13 cellular contexts compared by ENCODE assay signal in the genomic region with DNA sequence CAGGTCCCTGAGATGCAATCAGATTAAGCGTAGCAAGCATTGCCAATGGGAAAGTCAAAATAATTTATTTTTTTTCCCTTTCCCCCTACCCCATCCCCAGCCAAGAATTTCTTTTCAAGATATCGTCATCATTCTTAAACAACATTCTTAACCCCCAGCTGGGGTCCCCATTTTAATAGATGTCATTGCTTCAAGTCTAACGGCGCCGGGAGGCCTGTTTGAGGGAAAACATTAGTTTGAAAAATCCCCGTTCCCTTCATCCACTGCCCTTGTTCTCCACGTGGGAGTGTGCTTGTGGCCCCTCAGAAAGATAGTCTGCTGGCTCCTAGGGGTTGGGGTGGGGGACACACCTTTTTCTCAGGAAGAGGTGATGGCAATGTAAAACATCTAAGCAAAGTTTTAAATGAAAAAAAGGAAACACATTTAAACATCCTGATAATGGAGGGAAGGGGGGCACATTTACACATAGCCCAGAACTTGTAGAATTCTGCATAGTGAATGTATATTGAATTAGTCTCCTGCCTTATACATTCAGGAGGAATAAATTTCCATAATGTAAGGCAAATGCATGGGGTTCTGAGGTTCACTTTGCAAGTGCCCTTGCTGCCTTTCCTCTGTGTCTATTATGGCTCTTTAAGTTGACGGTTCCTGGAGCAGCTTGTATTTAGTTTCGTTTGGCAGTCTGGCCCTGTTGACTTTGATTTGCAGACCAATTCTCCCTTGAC. TPM values are rescaled to one million over a fixed set of nuclear protein-coding genes. Genes with fewer than 3 reads are reported as not detected.
A peak's percentile ranks its signal among the peaks of the same experiment; 100 is the strongest.
DNase-seq lines count a peak whose midpoint lies in the region; ATAC-seq, FAIRE-seq and TF ChIP-seq lines count a peak whose summit lies in the region.
"Had no signal": no experiment of that assay in that cellular context is flagged by ENCODE, and none has a peak within 500 bp of the region (broad histone marks: within the 10 kb centered on the region; RNA-seq: fewer than 3 reads in every experiment).

No MANE protein-coding gene starts in this region.

- peaks cover 2% of the 10 kb centered on the region for H3K9me1 ChIP-seq in keratinocyte (ENCODE audit: control insufficient read depth, extremely low read depth, insufficient read depth, low read length)

- H3K4me1 ChIP-seq in GM23248 (ENCODE audit: insufficient read depth), result peaks cover 60% of the 10 kb centered on the region
- H3K4me1 ChIP-seq in body of pancreas, result peaks cover 81% of the 10 kb centered on the region
- peaks cover 76% of the 10 kb centered on the region for H3K4me1 ChIP-seq in keratinocyte (ENCODE audit: control insufficient read depth, extremely low read depth, insufficient read depth, low read length)
- peaks cover 76% of the 10 kb centered on the region for H3K4me1 ChIP-seq in skeletal muscle satellite cell (ENCODE audit: control insufficient read depth, insufficient read depth, low read length)

- no peaks in the 10 kb centered on the region for H3K9me3 Mint-ChIP-seq in activated CD4-positive, alpha-beta T cell treated with anti-CD3 and anti-CD28 coated beads, Interleukin-2, amount 10 ng/mL, durations not matched to agents 24 days and 14 days
- H3K9me3 Mint-ChIP-seq: activated CD8-positive, alpha-beta T cell treated with anti-CD3 and anti-CD28 coated beads for 36 hours had no signal

- TF ChIP-seq POLR2A in body of pancreas (IDR thresholded peaks at IDR 0.05), result no peak

- H3K4me1 Mint-ChIP-seq in activated CD4-positive, alpha-beta T cell treated with anti-CD3 and anti-CD28 coated beads, Interleukin-2, amount 10 ng/mL, durations not matched to agents 24 days and 14 days, result peaks cover 8% of the 10 kb centered on the region

- H3K4me3 ChIP-seq in GM23248, result no peak overlapping the region
- no peak overlapping the region for H3K4me3 ChIP-seq in body of pancreas
- peak overlapping the region in 1 of 3 experiments; percentile 8 for H3K4me3 ChIP-seq in keratinocyte (ENCODE audit: control insufficient read depth in 2 of 3, extremely low read depth in 1 of 3, insufficient read depth in 2 of 3, low read depth in 1 of 3, low read length in 3 of 3)
- peak overlapping the region; percentile 21 for H3K4me3 ChIP-seq in skeletal muscle satellite cell (ENCODE audit: low read length)

- no peak overlapping the region for H3K4me3 Mint-ChIP-seq in activated CD4-positive, alpha-beta T cell treated with anti-CD3 and anti-CD28 coated beads, Interleukin-2, amount 10 ng/mL, durations not matched to agents 24 days and 14 days
- H3K4me3 Mint-ChIP-seq: activated CD8-positive, alpha-beta T cell treated with anti-CD3 and anti-CD28 coated beads for 36 hours; activated naive CD8-positive, alpha-beta T cell had no signal

- peak overlapping the region; percentile 57 for H3K9ac ChIP-seq in GM23248
- H3K9ac ChIP-seq in keratinocyte (ENCODE audit: control insufficient read depth, extremely low read depth, insufficient read depth, low read length), result peak overlapping the region; percentile 91
- H3K9ac ChIP-seq in skeletal muscle satellite cell (ENCODE audit: low read depth, low read length), result peak overlapping the region; percentile 60

- peaks cover 91% of the 10 kb centered on the region for H3F3A ChIP-seq in GM23248 (ENCODE audit: insufficient read depth)

- no peak for FAIRE-seq in keratinocyte (lab: Jason Lieb, UNC)
- FAIRE-seq: endometrium had no signal

- H3K79me2 ChIP-seq in GM23248 (ENCODE audit: insufficient read depth), result peaks cover 27% of the 10 kb centered on the region
- peaks cover 20% of the 10 kb centered on the region for H3K79me2 ChIP-seq in keratinocyte (ENCODE audit: control insufficient read depth, insufficient read depth, low read length)

- 86 to 90% methylated on average over 9 of the region's 9 CpGs for WGBS in GM23248 (ENCODE audit: low coverage in 1 of 2, low lambda C conversion rate in 2 of 2, missing lambda C conversion rate in 2 of 2), 2 experiments
- WGBS in body of pancreas, 2 donors, result 74 to 80% methylated on average over 9 of the region's 9 CpGs

- H4K20me1 ChIP-seq in GM23248 (ENCODE audit: insufficient read depth) (no peaks in the 10 kb centered on the region; the same call in 1 of the 2 replicates), keratinocyte (ENCODE audit: control insufficient read depth, extremely low read depth, insufficient read depth, low read length) (no peaks in the 10 kb centered on the region)

- H3K36me3 Mint-ChIP-seq in activated CD4-positive, alpha-beta T cell treated with anti-CD3 and anti-CD28 coated beads, Interleukin-2, amount 10 ng/mL, durations not matched to agents 24 days and 14 days (ENCODE audit: low read depth), result no peaks in the 10 kb centered on the region
- H3K36me3 Mint-ChIP-seq: activated naive CD8-positive, alpha-beta T cell had no signal

- dilution Hi-C loops in keratinocyte (cut with MboI; ENCODE audit: extremely low pct_ligation_motif_present, low sequenced_read_pairs), result no loop called here

- H3K27me3 Mint-ChIP-seq in activated CD4-positive, alpha-beta T cell treated with anti-CD3 and anti-CD28 coated beads, Interleukin-2, amount 10 ng/mL, durations not matched to agents 24 days and 14 days, result peaks cover 29% of the 10 kb centered on the region

- H2AFZ ChIP-seq in GM23248, result no peak overlapping the region
- H2AFZ ChIP-seq in keratinocyte (ENCODE audit: control insufficient read depth, low read length), result no peak overlapping the region

- H3K36me3 ChIP-seq in GM23248 (ENCODE audit: low read depth) (peaks cover 15% of the 10 kb centered on the region), body of pancreas (replicated peaks in 1 of 2; ENCODE audit: insufficient read depth in 1 of 2, low read depth in 2 of 2) (no peaks in the 10 kb centered on the region), keratinocyte (ENCODE audit: control insufficient read depth in 2 of 2, extremely low read depth in 1 of 2, insufficient read depth in 2 of 2, low read length in 2 of 2) (peaks cover 11 to 26% of the 10 kb centered on the region in 2 experiments), skeletal muscle satellite cell (ENCODE audit: insufficient read depth, low read length) (peaks cover 12% of the 10 kb centered on the region)

- intact Hi-C loops in body of pancreas (cut with DNase I), result no loop called here
- intact Hi-C loops in activated CD4-positive, alpha-beta T cell treated with anti-CD3 and anti-CD28 coated beads, Interleukin-2, amount 10 ng/mL, durations not matched to agents 24 days and 14 days (cut with micrococcal nuclease), result no loop called here

- DNase-seq in GM23248 (no peak), body of pancreas (no peak), keratinocyte (ENCODE audit: low read depth, low spot score) (no peak), AG20443 (ENCODE audit: low spot score) (no peak), dedifferentiated amniotic fluid mesenchymal stem cell (ENCODE audit: extremely low spot score) (no peak)
- no peak for DNase-seq in stimulated activated CD8-positive, alpha-beta memory T cell treated with anti-CD3 and anti-CD28 coated beads, Interleukin-4, amount 100 ng/mL, for 48 hours
- DNase-seq in activated CD4-positive, alpha-beta T cell treated with anti-CD3 and anti-CD28 coated beads, Interleukin-2, amount 10 ng/mL, durations not matched to agents 24 days and 14 days, result no peak
- DNase-seq: activated CD8-positive, alpha-beta T cell treated with anti-CD3 and anti-CD28 coated beads for 36 hours; NCI-H82; T-helper 2 cell had no signal

- no peaks in the 10 kb centered on the region for H3K27me3 ChIP-seq in GM23248 (replicated peaks; ENCODE audit: insufficient read depth)
- H3K27me3 ChIP-seq in body of pancreas, result no peaks in the 10 kb centered on the region
- H3K27me3 ChIP-seq in keratinocyte (ENCODE audit: control insufficient read depth, extremely low read depth, insufficient read depth, low read length), result no peaks in the 10 kb centered on the region
- no peaks in the 10 kb centered on the region for H3K27me3 ChIP-seq in skeletal muscle satellite cell (ENCODE audit: control insufficient read depth, insufficient read depth, low read length)

- ATAC-seq in body of pancreas, result no peak
- ATAC-seq: activated CD8-positive, alpha-beta T cell treated with anti-CD3 and anti-CD28 coated beads for 36 hours had no signal

- peak overlapping the region; percentile 91 for H3K27ac ChIP-seq in GM23248
- H3K27ac ChIP-seq in body of pancreas, result peak overlapping the region in 3 of 4 donors; percentile 46 to 85 (median 83)
- H3K27ac ChIP-seq in keratinocyte (ENCODE audit: control insufficient read depth, insufficient read depth, low read length), result peak overlapping the region; percentile 99

- H3K9me3 ChIP-seq in GM23248 (ENCODE audit: low read depth) (no peaks in the 10 kb centered on the region), body of pancreas (no peaks in the 10 kb centered on the region), keratinocyte (ENCODE audit: control insufficient read depth, low read depth, low read length) (no peaks in the 10 kb centered on the region), skeletal muscle satellite cell (replicated peaks; ENCODE audit: low read length) (no peaks in the 10 kb centered on the region)

- peak overlapping the region; percentile 65 for H3K4me2 ChIP-seq in GM23248 (ENCODE audit: unreplicated experiment)
- H3K4me2 ChIP-seq in keratinocyte (ENCODE audit: control insufficient read depth, extremely low read depth, insufficient read depth, low read depth, low read length), result peak overlapping the region; percentile 84
- peak overlapping the region; percentile 80 for H3K4me2 ChIP-seq in skeletal muscle satellite cell (ENCODE audit: low read length)

- no peak overlapping the region for H3K27ac Mint-ChIP-seq in activated CD4-positive, alpha-beta T cell treated with anti-CD3 and anti-CD28 coated beads, Interleukin-2, amount 10 ng/mL, durations not matched to agents 24 days and 14 days
- H3K27ac Mint-ChIP-seq: activated CD8-positive, alpha-beta T cell treated with anti-CD3 and anti-CD28 coated beads for 36 hours; activated naive CD8-positive, alpha-beta T cell had no signal

- in situ Hi-C loops in GM23248 (cut with MboI), result no loop called here

- no peak for TF ChIP-seq CTCF in body of pancreas (IDR thresholded peaks at IDR 0.05)
- TF ChIP-seq CTCF in keratinocyte (optimal IDR thresholded peaks at IDR 0.05 in 1 of 3, IDR thresholded peaks at IDR 0.05 in 1 of 3, conservative IDR thresholded peaks at IDR 0.05 in 1 of 3; ENCODE audit: extremely low read depth in 1 of 3, insufficient read depth in 2 of 3, low read length in 3 of 3), result no peak

- no peaks in the 10 kb centered on the region for H3K9me2 ChIP-seq in GM23248 (ENCODE audit: insufficient read depth)

RNA-seq across cellular contexts. Expression of a gene that starts 6.8 kb away (rescaled TPM):
- 311 and 327 TPM in 2 replicates for total RNA-seq in GM23248 (2014; rRNA removed; shearing (Covaris generic))
- 17.7 and 19.1 TPM in 2 replicates for polyA plus RNA-seq in GM23248 (2016; fragmentation: Nextera tagmentation; extraction: Ambion mirVana)
- total RNA-seq in body of pancreas, result 10 to 100 TPM; 17.1 to 32.6 TPM
- 130 to 166 TPM (median 164 TPM) in 3 replicates for polyA plus RNA-seq in keratinocyte
- polyA plus RNA-seq in keratinocyte (2011; ENCODE audit: low read depth), result 33.9 TPM
- polyA plus RNA-seq in keratinocyte (2011; cell fraction: cytosol; rRNA removed), result 107 and 141 TPM in 2 replicates
- 81.1 and 105 TPM in 2 replicates for polyA plus RNA-seq in keratinocyte (2011; cell fraction: nucleus; rRNA removed)
- polyA plus RNA-seq in keratinocyte (2012; ENCODE audit: low replicate concordance), result 81.0 and 94.3 TPM in 2 replicates
- polyA minus RNA-seq in keratinocyte, result 40.7 to 76.9 TPM (median 51.1 TPM) in 3 replicates
- 121 TPM for polyA minus RNA-seq in keratinocyte (2011; cell fraction: cytosol; rRNA and poly(A)+ RNA removed)
- polyA minus RNA-seq in keratinocyte (2011; cell fraction: nucleus; rRNA and poly(A)+ RNA removed), result 31.7 and 43.4 TPM in 2 replicates
- 46.6 and 89.8 TPM in 2 replicates for total RNA-seq in skeletal muscle satellite cell (2012; rRNA removed)
- 1.3 and 2.2 TPM in 2 replicates for total RNA-seq in activated CD4-positive, alpha-beta T cell treated with anti-CD3 and anti-CD28 coated beads, Interleukin-2, amount 10 ng/mL, durations not matched to agents 24 days and 14 days

RNA-seq across cellular contexts. Expression of a gene that starts 12.4 kb away (rescaled TPM):
- total RNA-seq in GM23248 (2014; rRNA removed; shearing (Covaris generic)), result 0.76 and 0.89 TPM in 2 replicates
- polyA plus RNA-seq in GM23248 (2016; fragmentation: Nextera tagmentation; extraction: Ambion mirVana) (1.2 TPM in 2 replicates), keratinocyte (26.5 to 50.8 TPM (median 36.6 TPM) in 3 replicates)
- total RNA-seq in body of pancreas, result 1 to 10 TPM; 2.6 to 3.9 TPM
- 130 TPM for polyA plus RNA-seq in keratinocyte (2011; ENCODE audit: low read depth)
- 21.2 and 35.6 TPM in 2 replicates for polyA plus RNA-seq in keratinocyte (2011; cell fraction: cytosol; rRNA removed)
- polyA plus RNA-seq in keratinocyte (2011; cell fraction: nucleus; rRNA removed), result 37.2 and 51.5 TPM in 2 replicates
- 37.8 and 126 TPM in 2 replicates for polyA plus RNA-seq in keratinocyte (2012; ENCODE audit: low replicate concordance)
- polyA minus RNA-seq in keratinocyte, result 43.5 to 79.5 TPM (median 49.6 TPM) in 3 replicates
- 95.7 TPM for polyA minus RNA-seq in keratinocyte (2011; cell fraction: cytosol; rRNA and poly(A)+ RNA removed)
- polyA minus RNA-seq in keratinocyte (2011; cell fraction: nucleus; rRNA and poly(A)+ RNA removed), result 69.9 and 70.8 TPM in 2 replicates
- total RNA-seq in skeletal muscle satellite cell (2012; rRNA removed), result 2.0 and 3.3 TPM in 2 replicates
- total RNA-seq in activated CD4-positive, alpha-beta T cell treated with anti-CD3 and anti-CD28 coated beads, Interleukin-2, amount 10 ng/mL, durations not matched to agents 24 days and 14 days, result not detected in 2 replicates
- total RNA-seq: activated CD8-positive, alpha-beta T cell treated with anti-CD3 and anti-CD28 coated beads for 36 hours had no signal

RNA-seq across cellular contexts. Expression of a gene that starts 40.0 kb away (rescaled TPM):
- total RNA-seq in GM23248 (2014; rRNA removed; shearing (Covaris generic)), result not detected in 2 replicates
- polyA plus RNA-seq in GM23248 (2016; fragmentation: Nextera tagmentation; extraction: Ambion mirVana), result not detected in 2 replicates
- total RNA-seq in body of pancreas, result 10 to 100 TPM; 13.8 to 18.7 TPM
- polyA plus RNA-seq in keratinocyte, result 13.8 to 21.3 TPM (median 16.1 TPM) in 3 replicates
- 3.1 TPM for polyA plus RNA-seq in keratinocyte (2011; ENCODE audit: low read depth)
- 19.3 and 28.3 TPM in 2 replicates for polyA plus RNA-seq in keratinocyte (2011; cell fraction: cytosol; rRNA removed)
- polyA plus RNA-seq in keratinocyte (2011; cell fraction: nucleus; rRNA removed), result 16.9 and 24.1 TPM in 2 replicates
- 16.6 and 21.5 TPM in 2 replicates for polyA plus RNA-seq in keratinocyte (2012; ENCODE audit: low replicate concordance)
- polyA minus RNA-seq in keratinocyte, result 23.5 to 55.7 TPM (median 25.5 TPM) in 3 replicates
- polyA minus RNA-seq in keratinocyte (2011; cell fraction: cytosol; rRNA and poly(A)+ RNA removed), result 33.6 TPM
- 9.9 and 12.5 TPM in 2 replicates for polyA minus RNA-seq in keratinocyte (2011; cell fraction: nucleus; rRNA and poly(A)+ RNA removed)
- total RNA-seq in skeletal muscle satellite cell (2012; rRNA removed), result not detected in 2 replicates
- total RNA-seq in activated CD4-positive, alpha-beta T cell treated with anti-CD3 and anti-CD28 coated beads, Interleukin-2, amount 10 ng/mL, durations not matched to agents 24 days and 14 days, result not detected in 2 replicates

Comparison
In these comparisons a context has a peak if more than half of its experiments do, and no peak if none do; other contexts are left out.
1. RNA of a gene that starts 40.0 kb away (total RNA-seq): 13.8 to 18.7 TPM in body of pancreas; not detected in GM23248 and not detected in activated CD4-positive, alpha-beta T cell treated with anti-CD3 and anti-CD28 coated beads, Interleukin-2, amount 10 ng/mL, durations not matched to agents 24 days and 14 days; every median in the first group is over 10 times any median in the second.
2. Peak in every context shown above with its lines, with median percentiles within 50 percentile points of each other: H3K27ac ChIP-seq, H3K4me2 ChIP-seq and H3K9ac ChIP-seq.